Comparison of ENCODE assay signal across 1 cellular context in genomic region chr1:228109073-228109961, GRCh38.
TF ChIP-seq lines count a peak whose summit lies in the region.

TSS of gene MRPL55 (minus strand) at chr1:228109299. CDS start at chr1:228108260, 1,039 bp downstream.

TF ChIP-seq in HepG2, 621 proteins besides CTCF, POLR2A, EP300 and RAD21 (continued from another document and continues in another):
- TF ChIP-seq TFDP2 (CRISPR knock-in tag; IDR thresholded peaks at IDR 0.05), result peak; percentile 82
- TF ChIP-seq KDM6A (CRISPR knock-in tag; IDR thresholded peaks at IDR 0.05; ENCODE audit: low read depth), result peak; percentile 17; the same call in 1 of the 2 replicates
- TF ChIP-seq STAT6 (CRISPR knock-in tag; IDR thresholded peaks at IDR 0.05; ENCODE audit: borderline replicate concordance), result no peak
- TF ChIP-seq NFAT5 (CRISPR knock-in tag; IDR thresholded peaks at IDR 0.05), result no peak
- no peak for TF ChIP-seq MAFF (IDR thresholded peaks at IDR 0.05; ENCODE audit: low read depth, low read length)
- peak; percentile 88 for TF ChIP-seq CEBPG (CRISPR knock-in tag; IDR thresholded peaks at IDR 0.05)
- TF ChIP-seq GATAD2A (CRISPR knock-in tag; IDR thresholded peaks at IDR 0.05), result peak; percentile 60
- peak; percentile 99 for TF ChIP-seq ATF1 (CRISPR knock-in tag; IDR thresholded peaks at IDR 0.05)
- peak; percentile 97 for TF ChIP-seq PHF20 (CRISPR knock-in tag; IDR thresholded peaks at IDR 0.05)
- TF ChIP-seq SATB2 (CRISPR knock-in tag; IDR thresholded peaks at IDR 0.05), result no peak
- TF ChIP-seq MYC (CRISPR knock-in tag; IDR thresholded peaks at IDR 0.05; ENCODE audit: borderline replicate concordance), result peak; percentile 81
- TF ChIP-seq ZNF138 (CRISPR knock-in tag; IDR thresholded peaks at IDR 0.05; ENCODE audit: low read depth), result peak; percentile 93; the same call in 1 of the 2 replicates
- no peak; the same call in 1 of the 2 replicates for TF ChIP-seq PRDM10 (CRISPR knock-in tag; IDR thresholded peaks at IDR 0.05; ENCODE audit: low read depth)
- no peak for TF ChIP-seq ZNF30 (CRISPR knock-in tag; IDR thresholded peaks at IDR 0.05)
- TF ChIP-seq ZNF530 (CRISPR knock-in tag; IDR thresholded peaks at IDR 0.05; ENCODE audit: low read depth), result no peak
- TF ChIP-seq NFE2 (CRISPR knock-in tag; IDR thresholded peaks at IDR 0.05), result no peak
- TF ChIP-seq CHD2 (IDR thresholded peaks at IDR 0.05; ENCODE audit: low read depth, low read length), result no peak
- TF ChIP-seq KLF16 (CRISPR knock-in tag; IDR thresholded peaks at IDR 0.05), result peak in 1 of 2 experiments; percentile 89; a peak in 2 of 4 replicates
- TF ChIP-seq MTA1 (CRISPR knock-in tag; IDR thresholded peaks at IDR 0.05; ENCODE audit: borderline replicate concordance), result peak; percentile 74; the same call in 1 of the 2 replicates
- peak; percentile 88 for TF ChIP-seq ZNF616 (CRISPR knock-in tag; IDR thresholded peaks at IDR 0.05; ENCODE audit: low read depth)
- TF ChIP-seq ZXDC (CRISPR knock-in tag; IDR thresholded peaks at IDR 0.05), result 0 out of 2 replicates have a peak, but pooled peaks have one; percentile 49
- TF ChIP-seq ZNF484 (CRISPR knock-in tag; IDR thresholded peaks at IDR 0.05; ENCODE audit: borderline replicate concordance, low read depth), result no peak
- no peak for TF ChIP-seq LRRFIP1 (CRISPR knock-in tag; conservative IDR thresholded peaks at IDR 0.05)
- peak; percentile 67 for TF ChIP-seq PAXIP1 (CRISPR knock-in tag; conservative IDR thresholded peaks at IDR 0.05)
- TF ChIP-seq ZNF879 (CRISPR knock-in tag; IDR thresholded peaks at IDR 0.05), result 0 out of 2 replicates have a peak, but pooled peaks have one; percentile 70
- TF ChIP-seq ZNF737 (CRISPR knock-in tag; IDR thresholded peaks at IDR 0.05; ENCODE audit: borderline replicate concordance), result no peak
- TF ChIP-seq ARNT (IDR thresholded peaks at IDR 0.05), result no peak
- TF ChIP-seq HIVEP1 (CRISPR knock-in tag; IDR thresholded peaks at IDR 0.05), result no peak; the same call in 1 of the 2 replicates
